ENCODE assay signal across 21 cellular contexts in genomic region chr11:112773256-112773655, GRCh38.
"Had no signal": no experiment of that assay in that cellular context is flagged by ENCODE, and none has a peak within 500 bp of the region (broad histone marks: within the 10 kb centered on the region; RNA-seq: fewer than 3 reads in every experiment).

No MANE protein-coding gene starts in this region.

- H3K4me1 ChIP-seq: thyroid gland had no signal

- H3K27ac Mint-ChIP-seq: activated CD8-positive, alpha-beta T cell treated with anti-CD3 and anti-CD28 coated beads for 36 hours; activated T-helper 1 cell treated with anti-CD3 and anti-CD28 coated beads, Interleukin-12 subunit alpha, Interleukin-12 subunit beta, Interleukin-2, Interleukin-4 antibody, amounts not matched to agents 30 ng/mL and 10 ng/mL and 1 ng/mL, durations not matched to agents 14 hours and 24 hours and 36 hours; naive thymus-derived CD4-positive, alpha-beta T cell; T-cell had no signal

- FAIRE-seq: kidney, urothelium cell line had no signal

- H3K27me3 ChIP-seq: gastrocnemius medialis, ovary, thyroid gland had no signal

- H3K4me3 ChIP-seq: gastrocnemius medialis, lung, ovary, thyroid gland had no signal

- H3K27ac ChIP-seq: gastrocnemius medialis, ovary, thyroid gland, VCaP had no signal

- H3K9me3 Mint-ChIP-seq: activated CD8-positive, alpha-beta T cell treated with anti-CD3 and anti-CD28 coated beads for 36 hours; activated T-helper 1 cell treated with anti-CD3 and anti-CD28 coated beads, Interleukin-12 subunit alpha, Interleukin-12 subunit beta, Interleukin-2, Interleukin-4 antibody, amounts not matched to agents 30 ng/mL and 10 ng/mL and 1 ng/mL, durations not matched to agents 14 hours and 24 hours and 36 hours had no signal

- ATAC-seq: activated CD8-positive, alpha-beta T cell treated with anti-CD3 and anti-CD28 coated beads for 36 hours; gastrocnemius medialis; naive thymus-derived CD4-positive, alpha-beta T cell; T-cell had no signal

- H3K9me3 ChIP-seq: gastrocnemius medialis, ovary, thyroid gland had no signal

- H3K4me3 Mint-ChIP-seq: activated CD8-positive, alpha-beta T cell treated with anti-CD3 and anti-CD28 coated beads for 36 hours; activated T-helper 1 cell treated with anti-CD3 and anti-CD28 coated beads, Interleukin-12 subunit alpha, Interleukin-12 subunit beta, Interleukin-2, Interleukin-4 antibody, amounts not matched to agents 30 ng/mL and 10 ng/mL and 1 ng/mL, durations not matched to agents 14 hours and 24 hours and 36 hours; naive thymus-derived CD4-positive, alpha-beta T cell; T-cell had no signal

- DNase-seq: activated CD4-positive, alpha-beta T cell treated with anti-CD3 and anti-CD28 coated beads for 4 hours; activated CD8-positive, alpha-beta memory T cell treated with anti-CD3 and anti-CD28 coated beads, Interleukin-2, amount 50 U/mL, for 48 hours; activated CD8-positive, alpha-beta T cell treated with anti-CD3 and anti-CD28 coated beads for 36 hours; activated naive CD4-positive, alpha-beta T cell; central memory CD4-positive, alpha-beta T cell; cortex of kidney; effector memory CD4-positive, alpha-beta T cell; gastrocnemius medialis; kidney; midbrain; naive thymus-derived CD4-positive, alpha-beta T cell; ovary; stimulated activated CD4-positive, alpha-beta T cell treated with anti-CD3 and anti-CD28 coated beads, Interleukin-15, amount 100 ng/mL, for 24 hours; stimulated activated CD4-positive, alpha-beta T cell treated with anti-CD3 and anti-CD28 coated beads, Interleukin-4, amount 100 ng/mL, for 24 hours; T-cell; T1000; thyroid gland had no signal

- H3K36me3 ChIP-seq: gastrocnemius medialis, ovary, thyroid gland had no signal

- H3K4me1 Mint-ChIP-seq: T-cell had no signal

- H3K36me3 Mint-ChIP-seq: T-cell had no signal
